Comparison of ENCODE assay signal across 23 cellular contexts in genomic region chr1:9886063-9886742, GRCh38. TPM values are rescaled to one million over a fixed set of nuclear protein-coding genes. Genes with fewer than 3 reads are reported as not detected.
DNase-seq lines count a peak whose midpoint lies in the region; ATAC-seq lines count a peak whose summit lies in the region.
"Had no signal": no experiment of that assay in that cellular context is flagged by ENCODE, and none has a peak within 500 bp of the region (broad histone marks: within the 10 kb centered on the region; RNA-seq: fewer than 3 reads in every experiment).

No MANE protein-coding gene starts in this region.

- WGBS in mesendoderm (ENCODE audit: extremely low coverage, insufficient coverage, low lambda C conversion rate): no CpG with 5 or more reads among the region's 17 CpGs
- 62 to 70% methylated on average over 17 of the region's 17 CpGs for WGBS in aorta, 2 donors
- WGBS in GM23248 (ENCODE audit: low coverage in 1 of 2, low lambda C conversion rate in 2 of 2, missing lambda C conversion rate in 2 of 2), 2 experiments: 95 to 96% methylated on average over 17 of the region's 17 CpGs

- in situ Hi-C loops in GM23248 (cut with MboI): no loop called here

- H2AK5ac ChIP-seq in mesendoderm (ENCODE audit: low read length): no peak overlapping the region

- no peaks in the 10 kb centered on the region for H3K9me3 Mint-ChIP-seq in activated CD4-positive, alpha-beta T cell treated with anti-CD3 and anti-CD28 coated beads, Interleukin-2, amount 10 ng/mL, durations not matched to agents 24 days and 14 days
- H3K9me3 Mint-ChIP-seq: activated naive CD8-positive, alpha-beta T cell treated with anti-CD3 and anti-CD28 coated beads, Interleukin-2, amount 50 U/mL, for 24 hours; T-helper 2 cell treated with Interferon-gamma antibody and Interleukin-4, amounts not matched to agents 5 μg/mL and 100 μg/mL, for 36 hours; type B pancreatic cell had no signal

- H2BK5ac ChIP-seq in mesendoderm (ENCODE audit: low read length): no peak overlapping the region

- no peaks in the 10 kb centered on the region for H3K27me3 Mint-ChIP-seq in activated CD4-positive, alpha-beta T cell treated with anti-CD3 and anti-CD28 coated beads, Interleukin-2, amount 10 ng/mL, durations not matched to agents 24 days and 14 days
- H3K27me3 Mint-ChIP-seq: activated naive CD8-positive, alpha-beta T cell treated with anti-CD3 and anti-CD28 coated beads, Interleukin-2, amount 50 U/mL, for 24 hours; type B pancreatic cell had no signal

- H3K4ac ChIP-seq in mesendoderm (ENCODE audit: low read depth, low read length): no peak overlapping the region

- no peak overlapping the region for H4K5ac ChIP-seq in mesendoderm (ENCODE audit: low read length)

- H3K4me1 ChIP-seq in mesendoderm (ENCODE audit: control insufficient read depth, low read depth, low read length) (peaks cover 1% of the 10 kb centered on the region), aorta (ENCODE audit: control insufficient read depth in 1 of 2, insufficient read depth in 2 of 2, low read length in 2 of 2) (no peaks in the 10 kb centered on the region), GM23248 (ENCODE audit: insufficient read depth) (peaks cover 28% of the 10 kb centered on the region)
- H3K4me1 ChIP-seq: BE2C had no signal

- peak overlapping the region; percentile 3 for H3K23ac ChIP-seq in mesendoderm (ENCODE audit: low read length)

- H3K27ac ChIP-seq in cingulate gyrus (ENCODE audit: low read depth, low read length) (peak overlapping the region; percentile 44), mesendoderm (ENCODE audit: low read depth, low read length) (no peak overlapping the region), aorta (ENCODE audit: low read depth in 1 of 2, low read length in 2 of 2) (no peak overlapping the region), GM23248 (no peak overlapping the region)
- H3K27ac ChIP-seq: A549, HL-60, stomach, WERI-Rb-1 had no signal

- H3K27me3 ChIP-seq in mesendoderm (ENCODE audit: insufficient read depth, low read length, poor library complexity) (no peaks in the 10 kb centered on the region), aorta (ENCODE audit: control insufficient read depth in 1 of 2, insufficient read depth in 2 of 2, low read length in 1 of 2) (no peaks in the 10 kb centered on the region), GM23248 (replicated peaks; ENCODE audit: insufficient read depth) (no peaks in the 10 kb centered on the region)
- H3K27me3 ChIP-seq: BE2C, stomach had no signal

- no peaks in the 10 kb centered on the region for H3K9me2 ChIP-seq in GM23248 (ENCODE audit: insufficient read depth)

- H3K4me3 ChIP-seq in mesendoderm (ENCODE audit: low read length) (no peak overlapping the region), aorta (ENCODE audit: low read length in 2 of 2) (no peak overlapping the region), GM23248 (no peak overlapping the region)
- H3K4me3 ChIP-seq: A549, GM12878, stomach had no signal

- H3K4me2 ChIP-seq in mesendoderm (ENCODE audit: low read length) (no peak overlapping the region), GM23248 (ENCODE audit: unreplicated experiment) (no peak overlapping the region)
- H3K4me2 ChIP-seq: A549 had no signal

- peak; percentile 51 for DNase-seq in activated CD4-positive, alpha-beta T cell treated with anti-CD3 and anti-CD28 coated beads, Interleukin-2, amount 10 ng/mL, durations not matched to agents 24 days and 14 days
- DNase-seq in activated CD4-positive, alpha-beta T cell treated with anti-CD3 and anti-CD28 coated beads for 48 hours: no peak
- DNase-seq in mesendoderm (peak; percentile 18), aorta (peak; percentile 38 to 39), GM23248 (no peak), NCI-H510A treated with DMSO at 0.1 percent for 48 hours (lab: John Stamatoyannopoulos, UW) (no peak), COLO829 (ENCODE audit: low spot score) (no peak)
- DNase-seq: activated CD4-positive, alpha-beta T cell treated with anti-CD3 and anti-CD28 coated beads, Interleukin-2, amount 50 U/mL, for 48 hours; activated gamma-delta T cell; activated naive CD8-positive, alpha-beta T cell treated with anti-CD3 and anti-CD28 coated beads, Interleukin-2, amount 50 U/mL, for 24 hours; BE2C; COR-L47; DMS79 treated with DMSO at 0.1 percent for 48 hours; NCI-H2081; stimulated activated CD4-positive, alpha-beta T cell treated with anti-CD3 and anti-CD28 coated beads, Interleukin-4, amount 100 ng/mL, for 4 hours; stomach; WERI-Rb-1 had no signal

- H2AFZ ChIP-seq in GM23248: no peak overlapping the region

- no peaks in the 10 kb centered on the region for H3K9me3 ChIP-seq in aorta (ENCODE audit: control insufficient read depth, low read length)
- no peaks in the 10 kb centered on the region for H3K9me3 ChIP-seq in GM23248 (ENCODE audit: low read depth)
- H3K9me3 ChIP-seq: A549, BE2C, stomach had no signal

- H3K36me3 ChIP-seq in mesendoderm (ENCODE audit: control insufficient read depth, insufficient read depth, low read length) (no peaks in the 10 kb centered on the region), aorta (ENCODE audit: control insufficient read depth in 1 of 2, insufficient read depth in 2 of 2, low read length in 1 of 2) (no peaks in the 10 kb centered on the region), GM23248 (ENCODE audit: low read depth) (no peaks in the 10 kb centered on the region)
- H3K36me3 ChIP-seq: BE2C, WERI-Rb-1 had no signal

- no peak overlapping the region for H3K27ac Mint-ChIP-seq in activated CD4-positive, alpha-beta T cell treated with anti-CD3 and anti-CD28 coated beads, Interleukin-2, amount 10 ng/mL, durations not matched to agents 24 days and 14 days
- H3K27ac Mint-ChIP-seq: activated naive CD8-positive, alpha-beta T cell treated with anti-CD3 and anti-CD28 coated beads, Interleukin-2, amount 50 U/mL, for 24 hours; T-helper 2 cell treated with Interferon-gamma antibody and Interleukin-4, amounts not matched to agents 5 μg/mL and 100 μg/mL, for 36 hours; type B pancreatic cell had no signal

- H4K20me1 ChIP-seq in GM23248 (ENCODE audit: insufficient read depth): no peaks in the 10 kb centered on the region

- no peak overlapping the region for H3K56ac ChIP-seq in mesendoderm (ENCODE audit: low read length)

- H3K9ac ChIP-seq in mesendoderm (ENCODE audit: low read length) (no peak overlapping the region), GM23248 (no peak overlapping the region)

- intact Hi-C loops in activated CD4-positive, alpha-beta T cell treated with anti-CD3 and anti-CD28 coated beads, Interleukin-2, amount 10 ng/mL, durations not matched to agents 24 days and 14 days (cut with micrococcal nuclease): no loop called here
- intact Hi-C loops in aorta (cut with DNase I): no loop called here

- no peaks in the 10 kb centered on the region for H3K36me3 Mint-ChIP-seq in activated CD4-positive, alpha-beta T cell treated with anti-CD3 and anti-CD28 coated beads, Interleukin-2, amount 10 ng/mL, durations not matched to agents 24 days and 14 days (ENCODE audit: low read depth)

- peaks cover 12% of the 10 kb centered on the region for H3K4me1 Mint-ChIP-seq in activated CD4-positive, alpha-beta T cell treated with anti-CD3 and anti-CD28 coated beads, Interleukin-2, amount 10 ng/mL, durations not matched to agents 24 days and 14 days

- no peak overlapping the region for H2BK120ac ChIP-seq in mesendoderm (ENCODE audit: low read depth, low read length)

- H4K8ac ChIP-seq in mesendoderm (ENCODE audit: low read depth, low read length): no peak overlapping the region

- no peak overlapping the region for H2BK15ac ChIP-seq in mesendoderm (replicated peaks; ENCODE audit: low read depth)

- peaks cover 4% of the 10 kb centered on the region for H3K79me1 ChIP-seq in mesendoderm (ENCODE audit: low read length)

- H3K18ac ChIP-seq in mesendoderm (ENCODE audit: low read length): no peak overlapping the region

- ATAC-seq in aorta (ENCODE audit: low FRiP score): no peak
- ATAC-seq: A549; activated naive CD8-positive, alpha-beta T cell treated with anti-CD3 and anti-CD28 coated beads, Interleukin-2, amount 50 U/mL, for 24 hours; GM12878 had no signal

- peaks cover 24% of the 10 kb centered on the region for H3F3A ChIP-seq in GM23248 (ENCODE audit: insufficient read depth)

- H3K79me2 ChIP-seq in mesendoderm (ENCODE audit: control insufficient read depth, insufficient read depth, low read length): no peaks in the 10 kb centered on the region
- H3K79me2 ChIP-seq in GM23248 (ENCODE audit: insufficient read depth): no peaks in the 10 kb centered on the region

- no peak overlapping the region for H3K4me3 Mint-ChIP-seq in activated CD4-positive, alpha-beta T cell treated with anti-CD3 and anti-CD28 coated beads, Interleukin-2, amount 10 ng/mL, durations not matched to agents 24 days and 14 days
- H3K4me3 Mint-ChIP-seq: activated naive CD8-positive, alpha-beta T cell treated with anti-CD3 and anti-CD28 coated beads, Interleukin-2, amount 50 U/mL, for 24 hours; T-helper 2 cell treated with Interferon-gamma antibody and Interleukin-4, amounts not matched to agents 5 μg/mL and 100 μg/mL, for 36 hours; type B pancreatic cell had no signal

RNA-seq across cellular contexts. Expression of gene CTNNBIP1, which starts 23.9 kb away (rescaled TPM):
- 5.8 and 7.3 TPM in 2 replicates for total RNA-seq in activated CD4-positive, alpha-beta T cell treated with anti-CD3 and anti-CD28 coated beads, Interleukin-2, amount 10 ng/mL, durations not matched to agents 24 days and 14 days
- 23.5 TPM for polyA plus RNA-seq in mesendoderm (2013, experiment 1 of 2)
- 22.6 TPM for polyA plus RNA-seq in mesendoderm (2013, experiment 2 of 2)
- total RNA-seq in aorta: 10 to 100 TPM; 17.5 to 18.8 TPM
- 10 to 100 TPM in 1 of 2 donors, 1 to 10 TPM in 1; 8.4 to 11.1 TPM for polyA plus RNA-seq in aorta
- total RNA-seq in GM23248 (2014; rRNA removed; shearing (Covaris generic)): 12.5 and 31.0 TPM in 2 replicates
- polyA plus RNA-seq in GM23248 (2016; fragmentation: Nextera tagmentation; extraction: Ambion mirVana): 21.8 and 22.2 TPM in 2 replicates

RNA-seq across cellular contexts. Expression of gene LZIC, which starts 57.0 kb away (rescaled TPM):
- total RNA-seq in activated CD4-positive, alpha-beta T cell treated with anti-CD3 and anti-CD28 coated beads, Interleukin-2, amount 10 ng/mL, durations not matched to agents 24 days and 14 days: 35.1 and 35.9 TPM in 2 replicates
- 16.6 TPM for polyA plus RNA-seq in mesendoderm (2013, experiment 1 of 2)
- polyA plus RNA-seq in mesendoderm (2013, experiment 2 of 2): 16.6 TPM
- 10 to 100 TPM; 25.8 to 30.7 TPM for total RNA-seq in aorta
- polyA plus RNA-seq in aorta (10 to 100 TPM; 14.7 to 23.4 TPM), GM23248 (2016; fragmentation: Nextera tagmentation; extraction: Ambion mirVana) (26.0 and 31.4 TPM in 2 replicates)
- 21.2 and 24.0 TPM in 2 replicates for total RNA-seq in GM23248 (2014; rRNA removed; shearing (Covaris generic))

RNA-seq across cellular contexts. Expression of gene NMNAT1, which starts 57.1 kb away (rescaled TPM):
- 5.7 and 6.0 TPM in 2 replicates for total RNA-seq in activated CD4-positive, alpha-beta T cell treated with anti-CD3 and anti-CD28 coated beads, Interleukin-2, amount 10 ng/mL, durations not matched to agents 24 days and 14 days
- 2.0 TPM for polyA plus RNA-seq in mesendoderm (2013, experiment 1 of 2)
- polyA plus RNA-seq in mesendoderm (2013, experiment 2 of 2): 1.5 TPM
- total RNA-seq in aorta: 10 to 100 TPM in 1 of 2 donors, 1 to 10 TPM in 1; 5.7 to 11.2 TPM
- polyA plus RNA-seq in aorta (1 to 10 TPM; 3.3 to 4.5 TPM), GM23248 (2016; fragmentation: Nextera tagmentation; extraction: Ambion mirVana) (18.6 and 18.8 TPM in 2 replicates)
- 12.5 and 15.2 TPM in 2 replicates for total RNA-seq in GM23248 (2014; rRNA removed; shearing (Covaris generic))

Comparison
In these comparisons a context has a peak if more than half of its experiments do, and no peak if none do; other contexts are left out.
1. DNase-seq: peak in activated CD4-positive, alpha-beta T cell treated with anti-CD3 and anti-CD28 coated beads, Interleukin-2, amount 10 ng/mL, durations not matched to agents 24 days and 14 days (single experiment), mesendoderm (single experiment) and aorta (2 of 2); none in activated CD4-positive, alpha-beta T cell treated with anti-CD3 and anti-CD28 coated beads for 48 hours (single experiment), GM23248 (single experiment), NCI-H510A treated with DMSO at 0.1 percent for 48 hours (single experiment) and COLO829 (single experiment).